Comparison of ENCODE assay signal across 12 cellular contexts in genomic region chr2:38394903-38395341, GRCh38. TPM values are rescaled to one million over a fixed set of nuclear protein-coding genes. Genes with fewer than 3 reads are reported as not detected.
DNase-seq lines count a peak whose midpoint lies in the region; ATAC-seq and TF ChIP-seq lines count a peak whose summit lies in the region.
"Had no signal": no experiment of that assay in that cellular context is flagged by ENCODE, and none has a peak within 500 bp of the region (broad histone marks: within the 10 kb centered on the region; RNA-seq: fewer than 3 reads in every experiment).

No MANE protein-coding gene starts in this region.

- H3K36me3 Mint-ChIP-seq in activated CD8-positive, alpha-beta T cell treated with anti-CD3 and anti-CD28 coated beads for 36 hours (ENCODE audit: low read depth), result no peaks in the 10 kb centered on the region
- H3K36me3 Mint-ChIP-seq in memory B cell, result peaks cover 1% of the 10 kb centered on the region
- H3K36me3 Mint-ChIP-seq: naive thymus-derived CD4-positive, alpha-beta T cell; stimulated activated memory B cell treated with anti-CD40 and anti-IgM and Interleukin-4, amounts not matched to agents 10 μg/mL and 1 μg/mL and 100 μg/mL, for 72 hours had no signal

- peaks cover 5% of the 10 kb centered on the region for H3K27me3 Mint-ChIP-seq in activated CD8-positive, alpha-beta T cell treated with anti-CD3 and anti-CD28 coated beads for 36 hours
- peaks cover 15% of the 10 kb centered on the region for H3K27me3 Mint-ChIP-seq in memory B cell

- no peak for TF ChIP-seq POLR2A in erythroblast (IDR thresholded peaks at IDR 0.05; ENCODE audit: low read length)

- intact Hi-C loops in activated CD8-positive, alpha-beta T cell treated with anti-CD3 and anti-CD28 coated beads for 36 hours (cut with micrococcal nuclease), result no loop called here

- peaks cover 2% of the 10 kb centered on the region for H3K9me3 Mint-ChIP-seq in activated CD8-positive, alpha-beta T cell treated with anti-CD3 and anti-CD28 coated beads for 36 hours
- no peaks in the 10 kb centered on the region for H3K9me3 Mint-ChIP-seq in memory B cell
- H3K9me3 Mint-ChIP-seq: naive thymus-derived CD4-positive, alpha-beta T cell had no signal

- H3K4me1 Mint-ChIP-seq in activated CD8-positive, alpha-beta T cell treated with anti-CD3 and anti-CD28 coated beads for 36 hours (ENCODE audit: low read depth), result peaks cover 11% of the 10 kb centered on the region
- peaks cover 8% of the 10 kb centered on the region for H3K4me1 Mint-ChIP-seq in memory B cell

- CTCF ChIA-PET in activated CD8-positive, alpha-beta T cell treated with anti-CD3 and anti-CD28 coated beads for 36 hours (lab: Charles Lee), result no interaction called here

- DNase-seq in ELR (ENCODE audit: low read depth) (peak; percentile 92), HT1080 (ENCODE audit: low read depth) (peak; percentile 90), memory B cell (ENCODE audit: low spot score in 2 of 2) (no peak), erythroblast (lab: John Stamatoyannopoulos, UW) (no peak), SKM-1 (lab: John Stamatoyannopoulos, UW; ENCODE audit: unreplicated experiment) (no peak)
- no peak for DNase-seq in activated CD8-positive, alpha-beta T cell treated with anti-CD3 and anti-CD28 coated beads for 36 hours
- DNase-seq: Caco-2; dorsolateral prefrontal cortex; naive thymus-derived CD4-positive, alpha-beta T cell had no signal

- POLR2A ChIA-PET in activated CD8-positive, alpha-beta T cell treated with anti-CD3 and anti-CD28 coated beads for 36 hours (lab: Charles Lee), result no interaction called here

- no peak overlapping the region for H3K27ac Mint-ChIP-seq in activated CD8-positive, alpha-beta T cell treated with anti-CD3 and anti-CD28 coated beads for 36 hours
- no peak overlapping the region for H3K27ac Mint-ChIP-seq in memory B cell
- H3K27ac Mint-ChIP-seq: naive thymus-derived CD4-positive, alpha-beta T cell; stimulated activated memory B cell treated with anti-CD40 and anti-IgM and Interleukin-4, amounts not matched to agents 10 μg/mL and 1 μg/mL and 100 μg/mL, for 72 hours had no signal

- no peak overlapping the region for H3K4me3 Mint-ChIP-seq in activated CD8-positive, alpha-beta T cell treated with anti-CD3 and anti-CD28 coated beads for 36 hours
- H3K4me3 Mint-ChIP-seq in memory B cell, result no peak overlapping the region
- H3K4me3 Mint-ChIP-seq: stimulated activated memory B cell treated with anti-CD40 and anti-IgM and Interleukin-4, amounts not matched to agents 10 μg/mL and 1 μg/mL and 100 μg/mL, for 72 hours had no signal

- ATAC-seq in activated CD8-positive, alpha-beta T cell treated with anti-CD3 and anti-CD28 coated beads for 36 hours, result peak; percentile 62
- peak; percentile 32 for ATAC-seq in memory B cell (ENCODE audit: low read depth)
- no peak for ATAC-seq in HG03460 (IDR thresholded peaks at IDR 0.05; ENCODE audit: unreplicated experiment)
- no peak for ATAC-seq in HG03521 (IDR thresholded peaks at IDR 0.05; ENCODE audit: unreplicated experiment)
- ATAC-seq: naive thymus-derived CD4-positive, alpha-beta T cell; stimulated activated memory B cell treated with anti-CD40 and anti-IgM and Interleukin-4, amounts not matched to agents 10 μg/mL and 1 μg/mL and 100 μg/mL, for 72 hours had no signal

- no peak for TF ChIP-seq CTCF in activated CD8-positive, alpha-beta T cell treated with anti-CD3 and anti-CD28 coated beads for 36 hours (IDR thresholded peaks at IDR 0.05)

RNA-seq across cellular contexts. Expression of gene ATL2, which starts 17.8 kb away (rescaled TPM):
- total RNA-seq in HT1080 (2014; rRNA removed; shearing (Covaris generic)), result 66.8 and 68.3 TPM in 2 replicates
- 35.0 and 49.3 TPM in 2 replicates for polyA plus RNA-seq in HT1080 (2015; cell fraction: cytosol; rRNA removed)
- 112 and 143 TPM in 2 replicates for polyA plus RNA-seq in HT1080 (2015; cell fraction: nucleus; rRNA removed)
- total RNA-seq in activated CD8-positive, alpha-beta T cell treated with anti-CD3 and anti-CD28 coated beads for 36 hours, result 10 to 100 TPM; 52.8 to 54.5 TPM

Comparison
In these comparisons a context has a peak if more than half of its experiments do, and no peak if none do; other contexts are left out.
1. DNase-seq: peak in ELR (single experiment) and HT1080 (single experiment); none in activated CD8-positive, alpha-beta T cell treated with anti-CD3 and anti-CD28 coated beads for 36 hours (single experiment), memory B cell (0 of 2), erythroblast (0 of 2) and SKM-1 (single experiment).
2. ATAC-seq: peak in activated CD8-positive, alpha-beta T cell treated with anti-CD3 and anti-CD28 coated beads for 36 hours (single experiment) and memory B cell (single experiment); none in HG03460 (single experiment) and HG03521 (single experiment).